In genomic region chr7:47991741-47992311, GRCh38 we compare ENCODE assay signal across 9 cellular contexts. TPM values are rescaled to one million over a fixed set of nuclear protein-coding genes. Genes with fewer than 3 reads are reported as not detected.
DNase-seq lines count a peak whose midpoint lies in the region; ATAC-seq and TF ChIP-seq lines count a peak whose summit lies in the region.
"Had no signal": no experiment of that assay in that cellular context is flagged by ENCODE, and none has a peak within 500 bp of the region (broad histone marks: within the 10 kb centered on the region; RNA-seq: fewer than 3 reads in every experiment).

No MANE protein-coding gene starts in this region.

- no peak for TF ChIP-seq POLR2A in gastroesophageal sphincter (IDR thresholded peaks at IDR 0.05)

- H3K27ac ChIP-seq in gastroesophageal sphincter = peak overlapping the region in 2 of 4 donors; percentile 33 to 62

- TF ChIP-seq CTCF in gastroesophageal sphincter (IDR thresholded peaks at IDR 0.05) = peak in 3 of 4 experiments; percentile 32 to 78 (median 42)

- ATAC-seq in GM19438 (IDR thresholded peaks at IDR 0.05; ENCODE audit: low read depth, unreplicated experiment) (peak; percentile 99), HG03558 (IDR thresholded peaks at IDR 0.05; ENCODE audit: extremely low read depth, unreplicated experiment) (peak; percentile 86), gastroesophageal sphincter (peak; percentile 91)

- peak overlapping the region; percentile 27 to 52 for H3K4me3 ChIP-seq in gastroesophageal sphincter

- no peaks in the 10 kb centered on the region for H3K27me3 ChIP-seq in gastroesophageal sphincter

- 3 to 5% methylated on average over 10 to 19 of the region's 26 CpGs for WGBS in gastroesophageal sphincter (ENCODE audit: low coverage in 1 of 2), 2 donors

- H3K4me1 ChIP-seq in gastroesophageal sphincter = peaks cover 0 to 5% (median 0%) of the 10 kb centered on the region in 3 donors

- no peak for TF ChIP-seq EP300 in gastroesophageal sphincter (IDR thresholded peaks at IDR 0.05)

- peak; percentile 61 for DNase-seq in CMK (ENCODE audit: low read depth)
- peak; percentile 90 for DNase-seq in RPMI8226
- peak; percentile 79 for DNase-seq in activated gamma-delta T cell treated with anti-CD3 and anti-CD28 coated beads, Interleukin-2, amount 50 U/mL, for 16 hours (ENCODE audit: low read depth)
- DNase-seq in occipital lobe (lab: John Stamatoyannopoulos, UW) = peak; percentile 28
- peak; percentile 52 for DNase-seq in superior temporal gyrus (ENCODE audit: extremely low spot score)

- H3K9me3 ChIP-seq in gastroesophageal sphincter = no peaks in the 10 kb centered on the region

- no peaks in the 10 kb centered on the region for H3K36me3 ChIP-seq in gastroesophageal sphincter

RNA-seq across cellular contexts. Expression of gene HUS1, which starts 12.4 kb away (rescaled TPM):
- total RNA-seq in gastroesophageal sphincter = 10 to 100 TPM; 13.7 to 32.7 (median 19.7) TPM
- 21.1 TPM for total RNA-seq in occipital lobe

RNA-seq across cellular contexts. Expression of gene SUN3, which starts 37.1 kb away (rescaled TPM):
- total RNA-seq in gastroesophageal sphincter (not detected), occipital lobe (not detected)
- total RNA-seq: temporal lobe had no signal

RNA-seq across cellular contexts. Expression of gene C7orf57, which starts 43.5 kb away (rescaled TPM):
- total RNA-seq in gastroesophageal sphincter (not detected), occipital lobe (0.78 TPM)

RNA-seq across cellular contexts. Expression of gene PKD1L1, which starts 43.6 kb away (rescaled TPM):
- total RNA-seq in gastroesophageal sphincter (1 to 10 TPM in 1 of 4 donors, under 1 TPM in 3; 0.12 to 1.3 (median 0.45) TPM), occipital lobe (0.62 TPM)

Comparison
In these comparisons a context has a peak if more than half of its experiments do, and no peak if none do; other contexts are left out.
1. DNase-seq: peak in every context shown above with its lines; median percentile 90 in RPMI8226; 79 in activated gamma-delta T cell treated with anti-CD3 and anti-CD28 coated beads, Interleukin-2, amount 50 U/mL, for 16 hours; 61 in CMK; 52 in superior temporal gyrus; 28 in occipital lobe.